ENCODE assay signal across 8 cellular contexts in genomic region chrX:115679460-115679859, GRCh38.
A peak's percentile ranks its signal among the peaks of the same experiment; 100 is the strongest.
DNase-seq lines count a peak whose midpoint lies in the region; ATAC-seq, FAIRE-seq and TF ChIP-seq lines count a peak whose summit lies in the region.

No MANE protein-coding gene starts in this region.

- FAIRE-seq in A549 (lab: Jason Lieb, UNC) = peak; percentile 7

- H3K4me1 ChIP-seq in A549 = no peaks in the 10 kb centered on the region

- no peak overlapping the region for H3K27ac ChIP-seq in A549

- POLR2A ChIA-PET in A549 (lab: Yijun Ruan, JAX) = interaction anchor here (0.7 kb wide), 1 partner anchor 119 kb away, joined by 4 read pairs; no protein-coding TSS in a partner anchor

- TF ChIP-seq RAD21 in A549 (conservative IDR thresholded peaks at IDR 0.05 in 1 of 2, IDR thresholded peaks at IDR 0.05 in 1 of 2) = peak; percentile 57 to 61

- ATAC-seq in A549 (peak; percentile 39 to 79; a peak in 3 of 6 replicates), HG02571 (IDR thresholded peaks at IDR 0.05; ENCODE audit: unreplicated experiment) (no peak), esophagus mucosa (no peak), HG03460 (IDR thresholded peaks at IDR 0.05; ENCODE audit: unreplicated experiment) (no peak)

- peak; percentile 48 for TF ChIP-seq CTCF in A549 (IDR thresholded peaks at IDR 0.05)
- peak; percentile 57 for TF ChIP-seq CTCF in fibroblast of the aortic adventitia (IDR thresholded peaks at IDR 0.05; ENCODE audit: insufficient read depth, low read length)

- no peaks in the 10 kb centered on the region for H3K9me3 ChIP-seq in A549

- TF ChIP-seq EP300 in A549 (IDR thresholded peaks at IDR 0.05) = no peak

- peak overlapping the region; percentile 34; the same call in 1 of the 3 replicates for H3K4me3 ChIP-seq in A549
- no peak overlapping the region for H3K4me3 ChIP-seq in fibroblast of the aortic adventitia (ENCODE audit: low read depth, low read length)

- H3K4me2 ChIP-seq in A549 = peak overlapping the region; percentile 44

- CTCF ChIA-PET in A549 (lab: Yijun Ruan, JAX) = interaction anchor here (0.6 to 2.1 kb wide), 10 partner anchors 11 to 723 kb away, joined by 3 to 11 read pairs (median 4); no protein-coding TSS in a partner anchor

- 28% methylated on average over 7 of the region's 7 CpGs for WGBS in A549 (ENCODE audit: missing lambda C conversion rate)

- DNase-seq in A549 (ENCODE audit: low read depth in 1 of 2, low spot score in 1 of 2) (peak; percentile 17 to 36), HCEC 1CT (peak; percentile 24), OCI-M1 (lab: John Stamatoyannopoulos, UW) (peak; percentile 38), fibroblast of the aortic adventitia (ENCODE audit: low read depth) (peak; percentile 58), epidermal melanocyte (ENCODE audit: insufficient read length, low spot score) (no peak)

- TF ChIP-seq POLR2A in A549 (IDR thresholded peaks at IDR 0.05; ENCODE audit: low read length) = no peak

TF ChIP-seq in A549, 52 proteins besides CTCF, POLR2A, EP300 and RAD21:
- no peak for TF ChIP-seq NPAS2 (CRISPR knock-in tag; IDR thresholded peaks at IDR 0.05; ENCODE audit: borderline replicate concordance)
- TF ChIP-seq SMC3 (IDR thresholded peaks at IDR 0.05) = peak; percentile 38; the same call in 1 of the 3 replicates
TF ChIP-seq in A549: peak in this region for 1.

Comparison
In these comparisons a context has a peak if more than half of its experiments do, and no peak if none do; other contexts are left out.
1. ATAC-seq: peak in A549 (2 of 2); none in HG02571 (single experiment), esophagus mucosa (single experiment) and HG03460 (single experiment).